In genomic region chr3:38349684-38350359, GRCh38 we compare ENCODE assay signal across 21 cellular contexts. TPM values are rescaled to one million over a fixed set of nuclear protein-coding genes. Genes with fewer than 3 reads are reported as not detected.
A peak's percentile ranks its signal among the peaks of the same experiment; 100 is the strongest.
DNase-seq lines count a peak whose midpoint lies in the region; ATAC-seq, FAIRE-seq and TF ChIP-seq lines count a peak whose summit lies in the region.
"Had no signal": no experiment of that assay in that cellular context is flagged by ENCODE, and none has a peak within 500 bp of the region (broad histone marks: within the 10 kb centered on the region; RNA-seq: fewer than 3 reads in every experiment).

No MANE protein-coding gene starts in this region.

- no peaks in the 10 kb centered on the region for H3K27me3 Mint-ChIP-seq in type B pancreatic cell
- no peaks in the 10 kb centered on the region for H3K27me3 Mint-ChIP-seq in naive thymus-derived CD4-positive, alpha-beta T cell
- H3K27me3 Mint-ChIP-seq: activated naive CD4-positive, alpha-beta T cell treated with anti-CD3 and anti-CD28 coated beads, Interleukin-2, amount 10 ng/mL, durations not matched to agents 7 days and 5 days had no signal

- H3K27me3 ChIP-seq in GM23248 (replicated peaks; ENCODE audit: insufficient read depth): no peaks in the 10 kb centered on the region
- no peaks in the 10 kb centered on the region for H3K27me3 ChIP-seq in Panc1 (ENCODE audit: control insufficient read depth, insufficient read depth, low read length)
- no peaks in the 10 kb centered on the region for H3K27me3 ChIP-seq in endothelial cell of umbilical vein (ENCODE audit: control insufficient read depth in 2 of 2, insufficient read depth in 2 of 2, low read length in 2 of 2)
- no peaks in the 10 kb centered on the region for H3K27me3 ChIP-seq in naive thymus-derived CD4-positive, alpha-beta T cell (ENCODE audit: control insufficient read depth in 2 of 2, insufficient read depth in 2 of 2, low read length in 2 of 2)
- H3K27me3 ChIP-seq: uterus had no signal

- H3K9me3 Mint-ChIP-seq in type B pancreatic cell: no peaks in the 10 kb centered on the region
- no peaks in the 10 kb centered on the region for H3K9me3 Mint-ChIP-seq in naive thymus-derived CD4-positive, alpha-beta T cell
- H3K9me3 Mint-ChIP-seq: activated naive CD4-positive, alpha-beta T cell treated with anti-CD3 and anti-CD28 coated beads, Interleukin-2, amount 10 ng/mL, durations not matched to agents 7 days and 5 days; activated T-cell treated with anti-CD3 and anti-CD28 coated beads, Interleukin-2, amount 50 U/mL, for 72 hours; stimulated activated effector memory CD8-positive, alpha-beta T cell treated with anti-CD3 and anti-CD28 coated beads, Interleukin-12 subunit alpha, Interleukin-12 subunit beta, amount 100 ng/mL, for 72 hours had no signal

- no peaks in the 10 kb centered on the region for H3K9me2 ChIP-seq in GM23248 (ENCODE audit: insufficient read depth)

- H3K9me3 ChIP-seq in GM23248 (ENCODE audit: low read depth) (no peaks in the 10 kb centered on the region), Panc1 (ENCODE audit: control insufficient read depth, insufficient read depth, low read depth, low read length) (no peaks in the 10 kb centered on the region), endothelial cell of umbilical vein (replicated peaks; ENCODE audit: control insufficient read depth, insufficient read depth, low read length) (no peaks in the 10 kb centered on the region)
- H3K9me3 ChIP-seq in naive thymus-derived CD4-positive, alpha-beta T cell (ENCODE audit: control insufficient read depth in 2 of 3, low read length in 3 of 3): no peaks in the 10 kb centered on the region
- H3K9me3 ChIP-seq: lower lobe of right lung, psoas muscle, uterus had no signal

- H3K4me1 Mint-ChIP-seq in type B pancreatic cell (ENCODE audit: unreplicated experiment): no peaks in the 10 kb centered on the region
- peaks cover 2 to 7% (median 5%) of the 10 kb centered on the region in 7 donors for H3K4me1 Mint-ChIP-seq in naive thymus-derived CD4-positive, alpha-beta T cell
- H3K4me1 Mint-ChIP-seq: stimulated activated effector memory CD8-positive, alpha-beta T cell treated with anti-CD3 and anti-CD28 coated beads, Interleukin-12 subunit alpha, Interleukin-12 subunit beta, amount 100 ng/mL, for 72 hours had no signal

- WGBS in GM23248 (ENCODE audit: low coverage in 1 of 2, low lambda C conversion rate in 2 of 2, missing lambda C conversion rate in 2 of 2), 2 experiments: 43 to 46% methylated on average over 8 of the region's 8 CpGs

- H3K9me1 ChIP-seq in endothelial cell of umbilical vein (replicated peaks; ENCODE audit: control insufficient read depth, extremely low read depth, insufficient read depth, low read length): no peaks in the 10 kb centered on the region

- DNase-seq in GM23248: peak; percentile 76
- DNase-seq in Panc1 (ENCODE audit: low read depth, low spot score): no peak
- no peak for DNase-seq in endothelial cell of umbilical vein (ENCODE audit: low read depth, low spot score)
- DNase-seq in type B pancreatic cell (ENCODE audit: extremely low spot score, unreplicated experiment): peak; percentile 2
- no peak for DNase-seq in AG08395 (ENCODE audit: low spot score)
- no peak for DNase-seq in GF-D8 (lab: John Stamatoyannopoulos, UW)
- DNase-seq in naive thymus-derived CD4-positive, alpha-beta T cell: no peak
- DNase-seq: activated naive CD4-positive, alpha-beta T cell treated with anti-CD3 and anti-CD28 coated beads, Interleukin-2, amount 10 ng/mL, durations not matched to agents 7 days and 5 days; activated T-cell treated with anti-CD3 and anti-CD28 coated beads, Interleukin-2, amount 50 U/mL, for 72 hours; cerebellar nuclear complex; DMS53; lower lobe of right lung; NCI-H187; NCI-H774; PC-9; psoas muscle; stimulated activated CD4-positive, alpha-beta T cell treated with anti-CD3 and anti-CD28 coated beads, Interleukin-2, amount 100 ng/mL, for 24 hours; uterus had no signal

- no peak for ATAC-seq in Panc1
- ATAC-seq in naive thymus-derived CD4-positive, alpha-beta T cell: no peak
- ATAC-seq: activated T-cell treated with anti-CD3 and anti-CD28 coated beads, Interleukin-2, amount 50 U/mL, for 72 hours; lower lobe of right lung; psoas muscle; stimulated activated effector memory CD8-positive, alpha-beta T cell treated with anti-CD3 and anti-CD28 coated beads, Interleukin-12 subunit alpha, Interleukin-12 subunit beta, amount 100 ng/mL, for 72 hours had no signal

- POLR2A ChIA-PET in Panc1 (lab: Charles Lee): no interaction called here
- POLR2A ChIA-PET in endothelial cell of umbilical vein (lab: Charles Lee): no interaction called here
- POLR2A ChIA-PET in naive thymus-derived CD4-positive, alpha-beta T cell (lab: Charles Lee): no interaction called here

- peaks cover 20% of the 10 kb centered on the region; the same call in 1 of the 2 replicates for H3K4me1 ChIP-seq in GM23248 (ENCODE audit: insufficient read depth)
- no peaks in the 10 kb centered on the region for H3K4me1 ChIP-seq in Panc1 (ENCODE audit: control insufficient read depth, insufficient read depth, low read length)
- no peaks in the 10 kb centered on the region for H3K4me1 ChIP-seq in endothelial cell of umbilical vein (ENCODE audit: control insufficient read depth, extremely low read depth, insufficient read depth, low read length)
- no peaks in the 10 kb centered on the region for H3K4me1 ChIP-seq in naive thymus-derived CD4-positive, alpha-beta T cell (ENCODE audit: control insufficient read depth in 2 of 2, insufficient read depth in 2 of 2, low read length in 2 of 2)

- BruUV-seq in Panc1 (replicated peaks; lab: Mats Ljungman, UMichigan) (TSS peak; percentile 65), endothelial cell of umbilical vein (replicated peaks; lab: Mats Ljungman, UMichigan) (no TSS peak)

- no peaks in the 10 kb centered on the region for H3K36me3 ChIP-seq in GM23248 (ENCODE audit: low read depth)
- no peaks in the 10 kb centered on the region for H3K36me3 ChIP-seq in Panc1 (ENCODE audit: control insufficient read depth, insufficient read depth, low read length)
- no peaks in the 10 kb centered on the region for H3K36me3 ChIP-seq in endothelial cell of umbilical vein (ENCODE audit: control insufficient read depth in 2 of 2, extremely low read depth in 1 of 2, insufficient read depth in 2 of 2, low read length in 2 of 2)
- H3K36me3 ChIP-seq in naive thymus-derived CD4-positive, alpha-beta T cell (ENCODE audit: control insufficient read depth in 2 of 3, insufficient read depth in 3 of 3, low read length in 3 of 3): no peaks in the 10 kb centered on the region
- H3K36me3 ChIP-seq: lower lobe of right lung, uterus had no signal

- H3K4me2 ChIP-seq in GM23248 (ENCODE audit: unreplicated experiment): no peak overlapping the region
- no peak overlapping the region for H3K4me2 ChIP-seq in endothelial cell of umbilical vein (ENCODE audit: insufficient read depth, low read length)
- H3K4me2 ChIP-seq: PC-9 had no signal

- H3K9ac ChIP-seq in GM23248 (no peak overlapping the region), endothelial cell of umbilical vein (replicated peaks; ENCODE audit: extremely low read depth, insufficient read depth, low read length) (no peak overlapping the region)

- no peak for TF ChIP-seq POLR2A in endothelial cell of umbilical vein (IDR thresholded peaks at IDR 0.05; ENCODE audit: low read depth, low read length)

- H2AFZ ChIP-seq in GM23248 (no peak overlapping the region), endothelial cell of umbilical vein (ENCODE audit: low read depth, low read length) (no peak overlapping the region)
- H2AFZ ChIP-seq: PC-9 had no signal

- no peak overlapping the region for H3K4me3 Mint-ChIP-seq in type B pancreatic cell
- H3K4me3 Mint-ChIP-seq in naive thymus-derived CD4-positive, alpha-beta T cell: no peak overlapping the region
- H3K4me3 Mint-ChIP-seq: activated naive CD4-positive, alpha-beta T cell treated with anti-CD3 and anti-CD28 coated beads, Interleukin-2, amount 10 ng/mL, durations not matched to agents 7 days and 5 days; activated T-cell treated with anti-CD3 and anti-CD28 coated beads, Interleukin-2, amount 50 U/mL, for 72 hours; stimulated activated effector memory CD8-positive, alpha-beta T cell treated with anti-CD3 and anti-CD28 coated beads, Interleukin-12 subunit alpha, Interleukin-12 subunit beta, amount 100 ng/mL, for 72 hours had no signal

- FAIRE-seq in endothelial cell of umbilical vein (lab: Jason Lieb, UNC): no peak
- FAIRE-seq: keratinocyte had no signal

- intact Hi-C loops in Panc1 (cut with micrococcal nuclease; ENCODE audit: unreplicated experiment): no loop called here
- intact Hi-C loops in endothelial cell of umbilical vein (cut with micrococcal nuclease): loop anchor here (5.0 to 10.0 kb wide), 3 partner anchors 147 to 495 kb away; partner anchors contain the start of gene EXOG
- intact Hi-C loops in naive thymus-derived CD4-positive, alpha-beta T cell (cut with micrococcal nuclease): loop anchor here (5.0 kb wide), 4 partner anchors 147 to 493 kb away; partner anchors contain the start of genes ACAA1 (in 1 of the 2), EXOG (in 1 of the 2) and MYD88 (in 1 of the 2)

- CTCF ChIA-PET in Panc1 (lab: Charles Lee) (no interaction called here), endothelial cell of umbilical vein (lab: Charles Lee) (no interaction called here)
- CTCF ChIA-PET in naive thymus-derived CD4-positive, alpha-beta T cell (lab: Charles Lee): interaction anchor here (1.2 kb wide), 1 partner anchor 131 kb away, joined by 5 read pairs; no protein-coding TSS in a partner anchor

- H3F3A ChIP-seq in GM23248 (ENCODE audit: insufficient read depth): peaks cover 19% of the 10 kb centered on the region

- H3K27ac ChIP-seq in GM23248 (no peak overlapping the region), Panc1 (ENCODE audit: low read length) (no peak overlapping the region), endothelial cell of umbilical vein (ENCODE audit: insufficient read depth, low read depth, low read length) (no peak overlapping the region)
- no peak overlapping the region for H3K27ac ChIP-seq in naive thymus-derived CD4-positive, alpha-beta T cell (ENCODE audit: low read depth, low read length)
- H3K27ac ChIP-seq: lower lobe of right lung, PC-9, psoas muscle, skin epidermis, uterus had no signal

- no peak overlapping the region for H3K27ac Mint-ChIP-seq in type B pancreatic cell
- H3K27ac Mint-ChIP-seq in naive thymus-derived CD4-positive, alpha-beta T cell: no peak overlapping the region
- H3K27ac Mint-ChIP-seq: activated naive CD4-positive, alpha-beta T cell treated with anti-CD3 and anti-CD28 coated beads, Interleukin-2, amount 10 ng/mL, durations not matched to agents 7 days and 5 days; activated T-cell treated with anti-CD3 and anti-CD28 coated beads, Interleukin-2, amount 50 U/mL, for 72 hours; stimulated activated effector memory CD8-positive, alpha-beta T cell treated with anti-CD3 and anti-CD28 coated beads, Interleukin-12 subunit alpha, Interleukin-12 subunit beta, amount 100 ng/mL, for 72 hours had no signal

- dilution Hi-C loops in endothelial cell of umbilical vein (cut with MboI; ENCODE audit: extremely low pct_ligation_motif_present, low sequenced_read_pairs): no loop called here

- H3K4me3 ChIP-seq in GM23248 (no peak overlapping the region), Panc1 (ENCODE audit: low read depth in 2 of 2, low read length in 2 of 2) (no peak overlapping the region), endothelial cell of umbilical vein (replicated peaks in 1 of 3; ENCODE audit: insufficient read depth in 1 of 3, low read depth in 1 of 3, low read length in 3 of 3) (no peak overlapping the region)
- no peak overlapping the region for H3K4me3 ChIP-seq in naive thymus-derived CD4-positive, alpha-beta T cell (ENCODE audit: low read length)
- H3K4me3 ChIP-seq: lower lobe of right lung, PC-9, psoas muscle, skin epidermis, uterus had no signal

- in situ Hi-C loops in GM23248 (cut with MboI) (loop anchor here (10.0 kb wide), 1 partner anchor 135 kb away; no protein-coding TSS in a partner anchor), Panc1 (cut with HindIII; ENCODE audit: low pct_unique_long_range_greater_than_20kb, low sequenced_read_pairs) (no loop called here)

- H3K79me2 ChIP-seq in GM23248 (ENCODE audit: insufficient read depth) (peaks cover 27% of the 10 kb centered on the region), endothelial cell of umbilical vein (ENCODE audit: control insufficient read depth, insufficient read depth, low read length) (no peaks in the 10 kb centered on the region)

- H4K20me1 ChIP-seq in GM23248 (ENCODE audit: insufficient read depth) (no peaks in the 10 kb centered on the region), endothelial cell of umbilical vein (replicated peaks; ENCODE audit: control insufficient read depth, extremely low read depth, insufficient read depth, low read length) (no peaks in the 10 kb centered on the region)

- H3K36me3 Mint-ChIP-seq in type B pancreatic cell: peaks cover 14% of the 10 kb centered on the region
- peaks cover 0 to 9% (median 0%) of the 10 kb centered on the region in 5 donors for H3K36me3 Mint-ChIP-seq in naive thymus-derived CD4-positive, alpha-beta T cell
- H3K36me3 Mint-ChIP-seq: stimulated activated effector memory CD8-positive, alpha-beta T cell treated with anti-CD3 and anti-CD28 coated beads, Interleukin-12 subunit alpha, Interleukin-12 subunit beta, amount 100 ng/mL, for 72 hours had no signal

- no peak for TF ChIP-seq CTCF in Panc1 (IDR thresholded peaks at IDR 0.05)
- no peak for TF ChIP-seq CTCF in endothelial cell of umbilical vein (IDR thresholded peaks at IDR 0.05; ENCODE audit: extremely low read depth in 1 of 2, insufficient read depth in 1 of 2, low read depth in 1 of 2, low read length in 2 of 2)
- TF ChIP-seq CTCF in type B pancreatic cell (conservative IDR thresholded peaks at IDR 0.05): no peak

RNA-seq across cellular contexts. Expression of gene XYLB, which starts 3.2 kb away (rescaled TPM):
- total RNA-seq in GM23248 (2014; rRNA removed; shearing (Covaris generic)): 4.1 and 4.8 TPM in 2 replicates
- 5.2 and 5.4 TPM in 2 replicates for polyA plus RNA-seq in GM23248 (2016; fragmentation: Nextera tagmentation; extraction: Ambion mirVana)
- total RNA-seq in Panc1 (2021; ENCODE audit: unreplicated experiment): 6.6 TPM
- polyA plus RNA-seq in Panc1 (2012; ENCODE audit: insufficient read length): 4.8 TPM
- 4.3 and 6.1 TPM in 2 replicates for total RNA-seq in endothelial cell of umbilical vein
- 3.7 TPM in 2 replicates for polyA plus RNA-seq in endothelial cell of umbilical vein
- polyA plus RNA-seq in endothelial cell of umbilical vein (2011; cell fraction: cytosol; rRNA removed): 2.4 and 3.4 TPM in 2 replicates
- 10.5 and 11.3 TPM in 2 replicates for polyA plus RNA-seq in endothelial cell of umbilical vein (2011; cell fraction: nucleus; rRNA removed)
- 2.9 and 3.9 TPM in 2 replicates for polyA plus RNA-seq in endothelial cell of umbilical vein (2012)
- polyA minus RNA-seq in endothelial cell of umbilical vein: 16.6 and 19.4 TPM in 2 replicates
- polyA minus RNA-seq in endothelial cell of umbilical vein (2011; cell fraction: cytosol; rRNA and poly(A)+ RNA removed): 10.0 TPM
- polyA minus RNA-seq in endothelial cell of umbilical vein (2011; cell fraction: nucleus; rRNA and poly(A)+ RNA removed): 9.3 and 15.0 TPM in 2 replicates
- total RNA-seq in type B pancreatic cell (ENCODE audit: low replicate concordance): 7.3 and 10.2 TPM in 2 replicates
- 1 to 10 TPM in 4 of 5 experiments, under 1 TPM in 1; 1.00 to 6.7 (median 2.1) TPM for total RNA-seq in naive thymus-derived CD4-positive, alpha-beta T cell
- polyA plus RNA-seq in naive thymus-derived CD4-positive, alpha-beta T cell: 1 to 10 TPM in 1 of 2 donors, under 1 TPM in 1; 0.37 to 1.4 TPM

Comparison
In these comparisons a context has a peak if more than half of its experiments do, and no peak if none do; other contexts are left out.
1. DNase-seq: peak in GM23248 (single experiment) and type B pancreatic cell (single experiment); none in Panc1 (single experiment), endothelial cell of umbilical vein (single experiment), AG08395 (single experiment), GF-D8 (single experiment) and naive thymus-derived CD4-positive, alpha-beta T cell (0 of 9).